In the genomic region with DNA sequence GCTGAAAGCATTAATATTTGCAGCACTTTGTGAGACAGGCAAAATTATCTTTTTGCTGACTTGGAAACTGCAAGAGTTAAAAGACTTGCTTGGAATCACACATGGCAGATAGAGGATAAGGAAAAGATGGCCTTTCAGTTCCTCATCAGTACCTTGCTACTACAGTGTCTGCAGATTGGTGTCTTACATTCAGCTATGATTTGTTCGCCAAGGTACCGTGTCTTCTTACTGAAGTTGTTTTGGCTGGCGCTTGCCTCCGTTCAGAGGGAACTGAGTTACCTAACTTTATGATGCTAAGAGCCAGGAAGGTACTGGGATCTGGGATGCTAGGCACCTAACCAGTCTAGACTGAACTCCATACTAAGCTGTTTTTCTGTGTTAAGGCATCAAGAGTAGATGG, we compare ENCODE assay signal across 1 cellular context.
TF ChIP-seq lines count a peak whose summit lies in the region.

No MANE protein-coding gene starts in this region.

TF ChIP-seq in K562, 482 proteins besides CTCF, POLR2A, EP300 and RAD21:
- TF ChIP-seq TEAD2 (tag; IDR thresholded peaks at IDR 0.05) = no peak
- peak; percentile 18; the same call in 1 of the 2 replicates for TF ChIP-seq SPI1 (IDR thresholded peaks at IDR 0.05; ENCODE audit: borderline replicate concordance, low read depth, low read length)
- peak; percentile 36; the same call in 1 of the 2 replicates for TF ChIP-seq ZNF316 (IDR thresholded peaks at IDR 0.05)
- no peak for TF ChIP-seq HOMEZ (CRISPR knock-in tag; IDR thresholded peaks at IDR 0.05)
- TF ChIP-seq NR1H2 (CRISPR knock-in tag; IDR thresholded peaks at IDR 0.05) = no peak
- TF ChIP-seq NR2C1 (IDR thresholded peaks at IDR 0.05) = no peak
- TF ChIP-seq NR2C1 (tag; IDR thresholded peaks at IDR 0.05) = no peak
- TF ChIP-seq THRB (CRISPR knock-in tag; conservative IDR thresholded peaks at IDR 0.05) = no peak
- peak; percentile 44; the same call in 1 of the 2 replicates for TF ChIP-seq C11orf30 (IDR thresholded peaks at IDR 0.05; ENCODE audit: low read depth)
- no peak for TF ChIP-seq MAX (CRISPR knock-in tag; IDR thresholded peaks at IDR 0.05)
